Comparison of ENCODE assay signal across 8 cellular contexts in genomic region chr14:104688755-104689619, GRCh38. TPM values are rescaled to one million over a fixed set of nuclear protein-coding genes. Genes with fewer than 3 reads are reported as not detected.
A peak's percentile ranks its signal among the peaks of the same experiment; 100 is the strongest.
DNase-seq lines count a peak whose midpoint lies in the region; ATAC-seq, FAIRE-seq and TF ChIP-seq lines count a peak whose summit lies in the region.

Gene INF2, plus strand, starts transcription at chr14:104689618. Its CDS starts 11,748 bp downstream, at chr14:104701366.

- no peak within 1 kb of the TSS for H3K27ac Mint-ChIP-seq in nephron progenitor cell

- peak; percentile 45 for ATAC-seq in PC-3
- peak; percentile 54 to 87 for ATAC-seq in upper lobe of left lung (ENCODE audit: low FRiP score in 2 of 2)

- H3K9me3 Mint-ChIP-seq in nephron progenitor cell = peaks cover 6% of the 10 kb centered on the region

- H3K4me3 Mint-ChIP-seq in nephron progenitor cell = peak within 1 kb of the TSS; percentile 76

- H3K9me3 ChIP-seq in PC-3 (ENCODE audit: low read length) = no peaks in the 10 kb centered on the region
- no peaks in the 10 kb centered on the region for H3K9me3 ChIP-seq in upper lobe of left lung

- peak within 1 kb of the TSS; percentile 89 for H3K9ac ChIP-seq in PC-3 (ENCODE audit: low read length)

- H4K20me1 ChIP-seq in PC-3 (ENCODE audit: low read length) = peaks cover 39% of the 10 kb centered on the region

- H3K27me3 Mint-ChIP-seq in nephron progenitor cell (ENCODE audit: low read depth, poor library complexity) = no peaks in the 10 kb centered on the region

- H3K4me1 Mint-ChIP-seq in nephron progenitor cell = peaks cover 26% of the 10 kb centered on the region

- H2AFZ ChIP-seq in PC-3 (ENCODE audit: low read length) = peak within 1 kb of the TSS; percentile 80

- DNase-seq in D721Med (ENCODE audit: insufficient read length, low spot score) (peak; percentile 93), HFF-Myc (ENCODE audit: extremely low read depth, low read depth) (no peak), PC-3 (peak; percentile 74), frontal cortex (ENCODE audit: low spot score in 2 of 2) (peak; percentile 92 to 94), nephron progenitor cell (peak; percentile 75), upper lobe of left lung (peak; percentile 59 to 94), cortex of kidney (lab: John Stamatoyannopoulos, UW) (no peak)
- peak; percentile 50 for DNase-seq in activated naive CD4-positive, alpha-beta T cell treated with Interleukin-2 at 50 U/mL for 16 hours

- H3K4me3 ChIP-seq in HFF-Myc (replicated peaks; ENCODE audit: low read depth, low read length) (peak within 1 kb of the TSS; percentile 91), PC-3 (ENCODE audit: low read length) (peak within 1 kb of the TSS; percentile 96), upper lobe of left lung (peak within 1 kb of the TSS; percentile 80 to 99 (median 90))

- TSS peak; percentile 95 for BruUV-seq in PC-3 (replicated peaks; lab: Mats Ljungman, UMichigan)

- H3K4me1 ChIP-seq in PC-3 (ENCODE audit: insufficient read depth, low read length) (peaks cover 54% of the 10 kb centered on the region), upper lobe of left lung (peaks cover 52 to 72% (median 59%) of the 10 kb centered on the region in 4 donors)

- H3K27me3 ChIP-seq in PC-3 (ENCODE audit: low read length) (no peaks in the 10 kb centered on the region), upper lobe of left lung (no peaks in the 10 kb centered on the region)

- no peaks in the 10 kb centered on the region for H3K36me3 Mint-ChIP-seq in nephron progenitor cell (ENCODE audit: low read depth)

- H3K27ac ChIP-seq in PC-3 (ENCODE audit: low read length) = peak within 1 kb of the TSS; percentile 80
- H3K27ac ChIP-seq in upper lobe of left lung = peak within 1 kb of the TSS; percentile 75 to 89 (median 88)

- peaks cover 45% of the 10 kb centered on the region for H3K79me2 ChIP-seq in PC-3 (ENCODE audit: low read length)

- H3K4me2 ChIP-seq in PC-3 (ENCODE audit: low read length) = peak within 1 kb of the TSS; percentile 99

- no peaks in the 10 kb centered on the region for H3K9me2 ChIP-seq in PC-3 (replicated peaks; ENCODE audit: low read length)

- peaks cover 7% of the 10 kb centered on the region; the same call in 1 of the 2 replicates for H3K36me3 ChIP-seq in PC-3 (ENCODE audit: low read depth, low read length)
- H3K36me3 ChIP-seq in upper lobe of left lung = peaks cover 0 to 7% (median 2%) of the 10 kb centered on the region in 4 donors

- CTCF ChIA-PET in PC-3 (lab: Charles Lee) = interaction anchor here (0.6 kb wide), 1 partner anchor 570 kb away, joined by 3 read pairs; no protein-coding TSS in a partner anchor

- no peak for TF ChIP-seq POLR2A in upper lobe of left lung (IDR thresholded peaks at IDR 0.05)

- intact Hi-C loops in PC-3 (cut with micrococcal nuclease) = loop anchor here (1.0 to 2.0 kb wide), 2 partner anchors 8 to 38 kb away; no protein-coding TSS in a partner anchor

- H3F3A ChIP-seq in PC-3 (ENCODE audit: low read length, unreplicated experiment) = no peaks in the 10 kb centered on the region

- TF ChIP-seq CTCF in D721Med (IDR thresholded peaks at IDR 0.05; ENCODE audit: insufficient read depth, missing control alignments) = no peak
- no peak for TF ChIP-seq CTCF in HFF-Myc (IDR thresholded peaks at IDR 0.05; ENCODE audit: low read depth, low read length, missing control alignments)
- TF ChIP-seq CTCF in PC-3 (conservative IDR thresholded peaks at IDR 0.05; ENCODE audit: low read depth, low read length) = no peak
- TF ChIP-seq CTCF in nephron progenitor cell (IDR thresholded peaks at IDR 0.05) = no peak
- no peak for TF ChIP-seq CTCF in upper lobe of left lung (IDR thresholded peaks at IDR 0.05)

- FAIRE-seq in D721Med (lab: Jason Lieb, UNC) (no peak), frontal cortex (lab: Jason Lieb, UNC) (no peak)

- 0 to 12% methylated on average over 3 to 30 of the region's 61 CpGs for WGBS in upper lobe of left lung, 2 donors

- POLR2A ChIA-PET in PC-3 (lab: Charles Lee; ENCODE audit: unreplicated experiment) = interaction anchor here (0.5 to 0.6 kb wide), 2 partner anchors 11 to 18 kb away, joined by 3 to 4 read pairs; no protein-coding TSS in a partner anchor

- TF ChIP-seq EP300 in upper lobe of left lung (IDR thresholded peaks at IDR 0.05) = no peak

RNA-seq across cellular contexts. Expression of gene INF2, which starts in this region (rescaled TPM):
- total RNA-seq in PC-3 (2014; rRNA removed) (132 and 161 TPM in 2 replicates), frontal cortex (5.3 TPM), upper lobe of left lung (100 to 1,000 TPM in 5 of 6 donors, 10 to 100 TPM in 1; 65.2 to 259 (median 131) TPM)

Comparison
In these comparisons a context has a peak if more than half of its experiments do, and no peak if none do; other contexts are left out.
1. RNA of gene INF2 (total RNA-seq): 65.2 to 259 TPM in upper lobe of left lung and 132 to 161 TPM in PC-3; 5.3 TPM in frontal cortex (single experiment); every median in the first group is over 10 times any median in the second.
2. DNase-seq: peak in D721Med (single experiment), PC-3 (single experiment), activated naive CD4-positive, alpha-beta T cell treated with Interleukin-2 at 50 U/mL for 16 hours (single experiment), frontal cortex (2 of 2), nephron progenitor cell (single experiment) and upper lobe of left lung (2 of 2); none in HFF-Myc (single experiment) and cortex of kidney (single experiment).
3. Peak in every context shown above with its lines, with median percentiles within 50 percentile points of each other: H3K4me3 ChIP-seq.